Comparison of ENCODE assay signal across 14 cellular contexts in the genomic region with DNA sequence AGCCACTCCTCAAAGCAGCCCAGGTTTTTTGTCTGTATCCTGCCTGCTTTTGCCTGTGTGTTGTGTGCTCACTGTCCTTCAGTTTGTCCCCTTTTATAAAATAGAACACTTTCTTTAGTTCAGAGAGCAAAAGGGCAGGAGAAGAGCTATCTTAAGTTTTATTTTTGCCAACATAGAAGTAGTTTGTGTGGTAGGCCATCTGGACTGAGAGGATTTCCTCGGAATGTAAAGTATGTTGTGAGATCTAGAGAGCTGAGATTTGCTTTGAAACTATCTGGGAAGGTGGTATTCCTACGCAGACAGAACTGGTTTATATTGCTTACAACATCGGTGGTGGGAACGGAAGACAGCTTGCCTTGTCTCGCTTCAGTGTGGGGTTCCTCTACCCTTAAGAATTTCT.
DNase-seq lines count a peak whose midpoint lies in the region; ATAC-seq and TF ChIP-seq lines count a peak whose summit lies in the region.
"Had no signal": no experiment of that assay in that cellular context is flagged by ENCODE, and none has a peak within 500 bp of the region (broad histone marks: within the 10 kb centered on the region; RNA-seq: fewer than 3 reads in every experiment).

No MANE protein-coding gene starts in this region.

- peak overlapping the region in 4 of 8 donors; percentile 2 to 25 (median 7) for H3K4me3 Mint-ChIP-seq in CD4-positive, alpha-beta memory T cell
- no peak overlapping the region for H3K4me3 Mint-ChIP-seq in neural progenitor cell
- H3K4me3 Mint-ChIP-seq: activated CD4-positive, alpha-beta memory T cell treated with anti-CD3 and anti-CD28 coated beads, Interleukin-2, amount 10 ng/mL, durations not matched to agents 7 days and 5 days had no signal

- peaks cover 99% of the 10 kb centered on the region for H3K79me2 ChIP-seq in neural progenitor cell (ENCODE audit: low read depth)

- H3K9me3 Mint-ChIP-seq in CD4-positive, alpha-beta memory T cell, result peaks cover 0 to 2% (median 0%) of the 10 kb centered on the region in 8 donors
- no peaks in the 10 kb centered on the region for H3K9me3 Mint-ChIP-seq in neural progenitor cell
- H3K9me3 Mint-ChIP-seq: activated CD4-positive, alpha-beta memory T cell treated with anti-CD3 and anti-CD28 coated beads, Interleukin-2, amount 10 ng/mL, durations not matched to agents 7 days and 5 days had no signal

- H2AFZ ChIP-seq in neural progenitor cell (replicated peaks), result no peak overlapping the region

- TF ChIP-seq CTCF in fibroblast of the aortic adventitia (IDR thresholded peaks at IDR 0.05; ENCODE audit: insufficient read depth, low read length) (no peak), neural progenitor cell (IDR thresholded peaks at IDR 0.05) (no peak)

- DNase-seq in CD4-positive, alpha-beta memory T cell, result no peak
- DNase-seq in SJSA1 (ENCODE audit: low read depth in 1 of 2, low spot score in 2 of 2), result peak in 1 of 2 experiments; percentile 62
- DNase-seq in fibroblast of the aortic adventitia (ENCODE audit: low read depth), result peak; percentile 61
- DNase-seq in neural progenitor cell (ENCODE audit: low spot score), result no peak
- no peak for DNase-seq in SW 1271 (lab: John Stamatoyannopoulos, UW)
- DNase-seq: activated CD4-positive, alpha-beta memory T cell treated with anti-CD3 and anti-CD28 coated beads, Interleukin-2, amount 10 ng/mL, durations not matched to agents 7 days and 5 days; left ventricle myocardium superior; MV-4-11; NCI-H2227 treated with DMSO at 0.1 percent for 48 hours; stimulated activated naive CD4-positive, alpha-beta T cell treated with Interleukin-2 at 50 U/mL for 16 hours had no signal

- CTCF ChIA-PET in CD4-positive, alpha-beta memory T cell (lab: Charles Lee; ENCODE audit: partially characterized antibody), result interaction anchor here (0.8 to 11.9 kb wide), 6 partner anchors 8 to 147 kb away, joined by 3 to 99 read pairs (median 5); no protein-coding TSS in a partner anchor

- peak overlapping the region; percentile 12 for H3K27ac ChIP-seq in CD4-positive, alpha-beta memory T cell (ENCODE audit: low read depth, low read length)
- peak overlapping the region; percentile 59 for H3K27ac ChIP-seq in SJSA1
- peak overlapping the region; percentile 65 for H3K27ac ChIP-seq in neural progenitor cell
- H3K27ac ChIP-seq: HL-60 had no signal

- H4K20me1 ChIP-seq in neural progenitor cell (ENCODE audit: low read depth), result peaks cover 72% of the 10 kb centered on the region

- no peak overlapping the region for H3K4me2 ChIP-seq in neural progenitor cell

- no peaks in the 10 kb centered on the region for H3K27me3 ChIP-seq in CD4-positive, alpha-beta memory T cell (ENCODE audit: insufficient read depth, low read length)
- H3K27me3 ChIP-seq in SJSA1 (replicated peaks) (no peaks in the 10 kb centered on the region; the same call in 1 of the 2 replicates), neural progenitor cell (no peaks in the 10 kb centered on the region)

- H3K4me1 Mint-ChIP-seq in CD4-positive, alpha-beta memory T cell, result peaks cover 58 to 84% (median 75%) of the 10 kb centered on the region in 4 donors
- H3K4me1 Mint-ChIP-seq in neural progenitor cell, result peaks cover 15% of the 10 kb centered on the region

- intact Hi-C loops in CD4-positive, alpha-beta memory T cell (cut with micrococcal nuclease), result no loop called here

- H3K27ac Mint-ChIP-seq in CD4-positive, alpha-beta memory T cell, result peak overlapping the region; percentile 9 to 77 (median 54)
- H3K27ac Mint-ChIP-seq in neural progenitor cell, result peak overlapping the region; percentile 0
- H3K27ac Mint-ChIP-seq: activated CD4-positive, alpha-beta memory T cell treated with anti-CD3 and anti-CD28 coated beads, Interleukin-2, amount 10 ng/mL, durations not matched to agents 7 days and 5 days had no signal

- H3K36me3 Mint-ChIP-seq in CD4-positive, alpha-beta memory T cell, result peaks cover 12 to 25% of the 10 kb centered on the region in 2 donors
- no peaks in the 10 kb centered on the region for H3K36me3 Mint-ChIP-seq in neural progenitor cell

- H3K4me3 ChIP-seq in CD4-positive, alpha-beta memory T cell (ENCODE audit: low read length in 2 of 2), result no peak overlapping the region
- H3K4me3 ChIP-seq in SJSA1 (no peak overlapping the region), fibroblast of the aortic adventitia (ENCODE audit: low read depth, low read length) (no peak overlapping the region), neural progenitor cell (no peak overlapping the region)

- H3F3A ChIP-seq in neural progenitor cell (ENCODE audit: low read depth), result peaks cover 7% of the 10 kb centered on the region

- H3K9me3 ChIP-seq in CD4-positive, alpha-beta memory T cell (ENCODE audit: control insufficient read depth in 1 of 2, low read length in 2 of 2), result no peaks in the 10 kb centered on the region
- no peaks in the 10 kb centered on the region; the same call in 1 of the 2 replicates for H3K9me3 ChIP-seq in SJSA1 (replicated peaks)
- H3K9me3 ChIP-seq in neural progenitor cell (ENCODE audit: low read depth), result no peaks in the 10 kb centered on the region

- ATAC-seq in HG03159 (IDR thresholded peaks at IDR 0.05; ENCODE audit: unreplicated experiment) (no peak), GM19467 (IDR thresholded peaks at IDR 0.05; ENCODE audit: unreplicated experiment) (no peak), HG02885 (IDR thresholded peaks at IDR 0.05; ENCODE audit: poor library complexity, unreplicated experiment) (no peak)
- ATAC-seq: left ventricle myocardium superior had no signal

- no peaks in the 10 kb centered on the region for H3K36me3 ChIP-seq in CD4-positive, alpha-beta memory T cell (ENCODE audit: insufficient read depth, low read length)
- H3K36me3 ChIP-seq in SJSA1 (no peaks in the 10 kb centered on the region; the same call in 1 of the 2 replicates), neural progenitor cell (no peaks in the 10 kb centered on the region)

- peaks cover 92% of the 10 kb centered on the region for H3K4me1 ChIP-seq in CD4-positive, alpha-beta memory T cell (ENCODE audit: insufficient read depth, low read length)
- peaks cover 18% of the 10 kb centered on the region for H3K4me1 ChIP-seq in SJSA1 (replicated peaks)
- H3K4me1 ChIP-seq in neural progenitor cell, result peaks cover 5% of the 10 kb centered on the region

- H3K9ac ChIP-seq in neural progenitor cell, result no peak overlapping the region

- POLR2A ChIA-PET in CD4-positive, alpha-beta memory T cell (lab: Charles Lee; ENCODE audit: partially characterized antibody), result interaction anchor here (0.7 kb wide), 1 partner anchor 21 kb away, joined by 3 read pairs; no protein-coding TSS in a partner anchor

- H3K27me3 Mint-ChIP-seq in CD4-positive, alpha-beta memory T cell, result no peaks in the 10 kb centered on the region
- H3K27me3 Mint-ChIP-seq in neural progenitor cell (ENCODE audit: insufficient read depth, low read depth), result no peaks in the 10 kb centered on the region
- H3K27me3 Mint-ChIP-seq: activated CD4-positive, alpha-beta memory T cell treated with anti-CD3 and anti-CD28 coated beads, Interleukin-2, amount 10 ng/mL, durations not matched to agents 7 days and 5 days had no signal

Comparison
In these comparisons a context has a peak if more than half of its experiments do, and no peak if none do; other contexts are left out.
1. H3K27ac ChIP-seq: peak in every context shown above with its lines; median percentile 65 in neural progenitor cell; 59 in SJSA1; 12 in CD4-positive, alpha-beta memory T cell.